Comparison of ENCODE assay signal across 8 cellular contexts in genomic region chr14:64502476-64503183, GRCh38. TPM values are rescaled to one million over a fixed set of nuclear protein-coding genes. Genes with fewer than 3 reads are reported as not detected.
DNase-seq lines count a peak whose midpoint lies in the region; ATAC-seq and TF ChIP-seq lines count a peak whose summit lies in the region.

No MANE protein-coding gene starts in this region.

- peaks cover 60% of the 10 kb centered on the region for H3K36me3 Mint-ChIP-seq in activated T-helper 2 cell treated with anti-CD3 and anti-CD28 coated beads, Interferon-gamma antibody, Interleukin-2, Interleukin-4, amounts not matched to agents 10 μg/mL and 5 μg/mL and 100 μg/mL, durations not matched to agents 14 hours and 24 hours and 36 hours (ENCODE audit: low read depth)

- no peaks in the 10 kb centered on the region for H3K9me3 Mint-ChIP-seq in activated T-helper 2 cell treated with anti-CD3 and anti-CD28 coated beads, Interferon-gamma antibody, Interleukin-2, Interleukin-4, amounts not matched to agents 10 μg/mL and 5 μg/mL and 100 μg/mL, durations not matched to agents 14 hours and 24 hours and 36 hours

- H3K4me3 ChIP-seq in NB4 (ENCODE audit: low read depth, low read length): peak overlapping the region; percentile 82
- peak overlapping the region; percentile 85 for H3K4me3 ChIP-seq in retinal pigment epithelial cell (ENCODE audit: low read length)

- no peaks in the 10 kb centered on the region for H3K27me3 Mint-ChIP-seq in activated T-helper 2 cell treated with anti-CD3 and anti-CD28 coated beads, Interferon-gamma antibody, Interleukin-2, Interleukin-4, amounts not matched to agents 10 μg/mL and 5 μg/mL and 100 μg/mL, durations not matched to agents 14 hours and 24 hours and 36 hours (ENCODE audit: low read depth)

- peaks cover 49% of the 10 kb centered on the region for H3K4me1 Mint-ChIP-seq in activated T-helper 2 cell treated with anti-CD3 and anti-CD28 coated beads, Interferon-gamma antibody, Interleukin-2, Interleukin-4, amounts not matched to agents 10 μg/mL and 5 μg/mL and 100 μg/mL, durations not matched to agents 14 hours and 24 hours and 36 hours (ENCODE audit: low read depth)

- H3K27ac Mint-ChIP-seq in activated T-helper 2 cell treated with anti-CD3 and anti-CD28 coated beads, Interferon-gamma antibody, Interleukin-2, Interleukin-4, amounts not matched to agents 10 μg/mL and 5 μg/mL and 100 μg/mL, durations not matched to agents 14 hours and 24 hours and 36 hours: peak overlapping the region; percentile 97

- no peaks in the 10 kb centered on the region for H3K27me3 ChIP-seq in foreskin keratinocyte

- H3K27ac ChIP-seq in foreskin keratinocyte: peak overlapping the region; percentile 91

- peak overlapping the region; percentile 95 for H3K4me3 Mint-ChIP-seq in activated T-helper 2 cell treated with anti-CD3 and anti-CD28 coated beads, Interferon-gamma antibody, Interleukin-2, Interleukin-4, amounts not matched to agents 10 μg/mL and 5 μg/mL and 100 μg/mL, durations not matched to agents 14 hours and 24 hours and 36 hours (ENCODE audit: low read depth)

- DNase-seq in ELR (ENCODE audit: low read depth) (peak; percentile 38), NB4 (ENCODE audit: low read depth) (no peak), foreskin keratinocyte (peak; percentile 56 to 81), retinal pigment epithelial cell (ENCODE audit: low read depth) (no peak), NCI-H187 treated with DMSO at 0.1 percent for 48 hours (lab: John Stamatoyannopoulos, UW) (no peak), NCI-H510A (lab: John Stamatoyannopoulos, UW) (no peak)
- no peak for DNase-seq in activated T-helper 2 cell treated with anti-CD3 and anti-CD28 coated beads, Interferon-gamma antibody, Interleukin-2, Interleukin-4, amounts not matched to agents 10 μg/mL and 5 μg/mL and 100 μg/mL, durations not matched to agents 14 hours and 24 hours and 36 hours (ENCODE audit: low spot score)

- ATAC-seq in foreskin keratinocyte (no peak), GM19397 (IDR thresholded peaks at IDR 0.05; ENCODE audit: unreplicated experiment) (no peak)

- intact Hi-C loops in activated T-helper 2 cell treated with anti-CD3 and anti-CD28 coated beads, Interferon-gamma antibody, Interleukin-2, Interleukin-4, amounts not matched to agents 10 μg/mL and 5 μg/mL and 100 μg/mL, durations not matched to agents 14 hours and 24 hours and 36 hours (cut with micrococcal nuclease): loop anchor here (1.0 to 10.0 kb wide), 7 partner anchors 9 to 1028 kb away; partner anchors contain the start of genes HSPA2, SYNE2 and WDR89

- no peak for TF ChIP-seq POLR2A in NB4 (IDR thresholded peaks at IDR 0.05; ENCODE audit: extremely low read depth, insufficient read length)

- TF ChIP-seq CTCF in NB4 (IDR thresholded peaks at IDR 0.05; ENCODE audit: low read depth, low read length) (no peak), foreskin keratinocyte (conservative IDR thresholded peaks at IDR 0.05) (peak; percentile 35), retinal pigment epithelial cell (conservative IDR thresholded peaks at IDR 0.05; ENCODE audit: low read depth, low read length) (no peak)

- peaks cover 21% of the 10 kb centered on the region for H3K4me1 ChIP-seq in foreskin keratinocyte

RNA-seq across cellular contexts. Expression of gene ZBTB25, which starts 1.0 kb away (rescaled TPM):
- 24.7 and 24.9 TPM in 2 replicates for total RNA-seq in activated T-helper 2 cell treated with anti-CD3 and anti-CD28 coated beads, Interferon-gamma antibody, Interleukin-2, Interleukin-4, amounts not matched to agents 10 μg/mL and 5 μg/mL and 100 μg/mL, durations not matched to agents 14 hours and 24 hours and 36 hours
- 7.1 TPM in 2 replicates for total RNA-seq in foreskin keratinocyte
- 2.1 and 3.2 TPM in 2 replicates for polyA plus RNA-seq in foreskin keratinocyte

RNA-seq across cellular contexts. Expression of gene ZBTB1, which starts 1.9 kb away (rescaled TPM):
- total RNA-seq in activated T-helper 2 cell treated with anti-CD3 and anti-CD28 coated beads, Interferon-gamma antibody, Interleukin-2, Interleukin-4, amounts not matched to agents 10 μg/mL and 5 μg/mL and 100 μg/mL, durations not matched to agents 14 hours and 24 hours and 36 hours: 51.1 and 52.8 TPM in 2 replicates
- 28.4 and 34.3 TPM in 2 replicates for total RNA-seq in foreskin keratinocyte
- 6.1 and 6.9 TPM in 2 replicates for polyA plus RNA-seq in foreskin keratinocyte

RNA-seq across cellular contexts. Expression of gene AKAP5, which starts 37.3 kb away (rescaled TPM):
- 2.3 and 2.5 TPM in 2 replicates for total RNA-seq in activated T-helper 2 cell treated with anti-CD3 and anti-CD28 coated beads, Interferon-gamma antibody, Interleukin-2, Interleukin-4, amounts not matched to agents 10 μg/mL and 5 μg/mL and 100 μg/mL, durations not matched to agents 14 hours and 24 hours and 36 hours
- total RNA-seq in foreskin keratinocyte: 0.10 and 0.11 TPM in 2 replicates
- polyA plus RNA-seq in foreskin keratinocyte: 0.01 and 0.02 TPM in 2 replicates

RNA-seq across cellular contexts. Expression of gene HSPA2, which starts 37.9 kb away (rescaled TPM):
- 6.6 and 7.1 TPM in 2 replicates for total RNA-seq in activated T-helper 2 cell treated with anti-CD3 and anti-CD28 coated beads, Interferon-gamma antibody, Interleukin-2, Interleukin-4, amounts not matched to agents 10 μg/mL and 5 μg/mL and 100 μg/mL, durations not matched to agents 14 hours and 24 hours and 36 hours
- total RNA-seq in foreskin keratinocyte: 23.1 and 33.2 TPM in 2 replicates
- polyA plus RNA-seq in foreskin keratinocyte: 13.6 and 22.1 TPM in 2 replicates

RNA-seq across cellular contexts. Expression of gene PPP1R36, which starts 47.1 kb away (rescaled TPM):
- total RNA-seq in activated T-helper 2 cell treated with anti-CD3 and anti-CD28 coated beads, Interferon-gamma antibody, Interleukin-2, Interleukin-4, amounts not matched to agents 10 μg/mL and 5 μg/mL and 100 μg/mL, durations not matched to agents 14 hours and 24 hours and 36 hours: not detected in 2 replicates
- 0.88 and 0.99 TPM in 2 replicates for total RNA-seq in foreskin keratinocyte
- polyA plus RNA-seq in foreskin keratinocyte: 0.39 and 0.41 TPM in 2 replicates

Comparison
In these comparisons a context has a peak if more than half of its experiments do, and no peak if none do; other contexts are left out.
1. DNase-seq: peak in ELR (single experiment) and foreskin keratinocyte (2 of 2); none in NB4 (single experiment), activated T-helper 2 cell treated with anti-CD3 and anti-CD28 coated beads, Interferon-gamma antibody, Interleukin-2, Interleukin-4, amounts not matched to agents 10 μg/mL and 5 μg/mL and 100 μg/mL, durations not matched to agents 14 hours and 24 hours and 36 hours (single experiment), retinal pigment epithelial cell (single experiment), NCI-H187 treated with DMSO at 0.1 percent for 48 hours (single experiment) and NCI-H510A (single experiment).